Comparison of ENCODE assay signal across 9 cellular contexts in genomic region chr15:67746022-67746421, GRCh38.
DNase-seq lines count a peak whose midpoint lies in the region; ATAC-seq and TF ChIP-seq lines count a peak whose summit lies in the region.
"Had no signal": no experiment of that assay in that cellular context is flagged by ENCODE, and none has a peak within 500 bp of the region (broad histone marks: within the 10 kb centered on the region; RNA-seq: fewer than 3 reads in every experiment).

No MANE protein-coding gene starts in this region.

- H3K4me1 ChIP-seq in CD4-positive, CD25-positive, alpha-beta regulatory T cell (ENCODE audit: control insufficient read depth, insufficient read depth, low read length, poor library complexity, severe bottlenecking) = peaks cover 3% of the 10 kb centered on the region
- peaks cover 9% of the 10 kb centered on the region for H3K4me1 ChIP-seq in mucosa of descending colon (ENCODE audit: low read depth)

- in situ Hi-C loops in ACHN (cut with HindIII; ENCODE audit: low pct_ligation_motif_present, low pct_unique_long_range_greater_than_20kb, low sequenced_read_pairs) = no loop called here

- peaks cover 20% of the 10 kb centered on the region for H3K36me3 Mint-ChIP-seq in CD4-positive, CD25-positive, alpha-beta regulatory T cell
- H3K36me3 Mint-ChIP-seq in activated naive CD8-positive, alpha-beta T cell treated with anti-CD3 and anti-CD28 coated beads for 36 hours = peaks cover 8% of the 10 kb centered on the region

- no peak for TF ChIP-seq CTCF in mucosa of descending colon (IDR thresholded peaks at IDR 0.05)

- no peak overlapping the region for H3K27ac ChIP-seq in CD4-positive, CD25-positive, alpha-beta regulatory T cell (ENCODE audit: insufficient read depth, low read length, poor library complexity, severe bottlenecking)
- H3K27ac ChIP-seq: neural progenitor cell had no signal

- H3K4me1 Mint-ChIP-seq in CD4-positive, CD25-positive, alpha-beta regulatory T cell = peaks cover 5 to 44% (median 36%) of the 10 kb centered on the region in 4 donors
- H3K4me1 Mint-ChIP-seq in activated naive CD8-positive, alpha-beta T cell treated with anti-CD3 and anti-CD28 coated beads for 36 hours = peaks cover 55% of the 10 kb centered on the region
- H3K4me1 Mint-ChIP-seq: neural progenitor cell had no signal

- no peaks in the 10 kb centered on the region for H3K9me3 ChIP-seq in CD4-positive, CD25-positive, alpha-beta regulatory T cell (ENCODE audit: control insufficient read depth in 2 of 2, low read length in 2 of 2)
- no peaks in the 10 kb centered on the region for H3K9me3 ChIP-seq in mucosa of descending colon

- peak overlapping the region; percentile 21 for H3K4me3 ChIP-seq in CD4-positive, CD25-positive, alpha-beta regulatory T cell (ENCODE audit: low read depth, low read length)
- H3K4me3 ChIP-seq in mucosa of descending colon = no peak overlapping the region
- H3K4me3 ChIP-seq: neural progenitor cell had no signal

- no peak for ATAC-seq in CD4-positive, CD25-positive, alpha-beta regulatory T cell (ENCODE audit: low read depth in 2 of 2)
- ATAC-seq in mucosa of descending colon = peak; percentile 55
- no peak for ATAC-seq in GM18502 (IDR thresholded peaks at IDR 0.05; ENCODE audit: poor library complexity, unreplicated experiment)

- H3K4me3 Mint-ChIP-seq in CD4-positive, CD25-positive, alpha-beta regulatory T cell = peak overlapping the region in 2 of 4 donors; percentile 44 to 49
- peak overlapping the region; percentile 50 for H3K4me3 Mint-ChIP-seq in activated naive CD8-positive, alpha-beta T cell treated with anti-CD3 and anti-CD28 coated beads for 36 hours
- H3K4me3 Mint-ChIP-seq: neural progenitor cell had no signal

- peak overlapping the region in 2 of 3 donors; percentile 8 to 32 for H3K27ac Mint-ChIP-seq in CD4-positive, CD25-positive, alpha-beta regulatory T cell
- peak overlapping the region; percentile 72 for H3K27ac Mint-ChIP-seq in activated naive CD8-positive, alpha-beta T cell treated with anti-CD3 and anti-CD28 coated beads for 36 hours
- H3K27ac Mint-ChIP-seq: neural progenitor cell had no signal

- H3K36me3 ChIP-seq in CD4-positive, CD25-positive, alpha-beta regulatory T cell (ENCODE audit: control insufficient read depth, insufficient read depth, low read length) = no peaks in the 10 kb centered on the region
- H3K36me3 ChIP-seq in mucosa of descending colon (ENCODE audit: low read depth) = no peaks in the 10 kb centered on the region
- H3K36me3 ChIP-seq: neural progenitor cell had no signal

- intact Hi-C loops in mucosa of descending colon (cut with DNase I, micrococcal nuclease) = no loop called here

- H3K27me3 Mint-ChIP-seq in CD4-positive, CD25-positive, alpha-beta regulatory T cell = no peaks in the 10 kb centered on the region
- H3K27me3 Mint-ChIP-seq in activated naive CD8-positive, alpha-beta T cell treated with anti-CD3 and anti-CD28 coated beads for 36 hours = no peaks in the 10 kb centered on the region

- no peaks in the 10 kb centered on the region for H3K9me3 Mint-ChIP-seq in CD4-positive, CD25-positive, alpha-beta regulatory T cell
- no peaks in the 10 kb centered on the region for H3K9me3 Mint-ChIP-seq in activated naive CD8-positive, alpha-beta T cell treated with anti-CD3 and anti-CD28 coated beads for 36 hours
- H3K9me3 Mint-ChIP-seq: neural progenitor cell had no signal

- H3K27me3 ChIP-seq in CD4-positive, CD25-positive, alpha-beta regulatory T cell (ENCODE audit: control insufficient read depth, insufficient read depth, low read length) = no peaks in the 10 kb centered on the region
- H3K27me3 ChIP-seq: neural progenitor cell had no signal

- DNase-seq in CD4-positive, CD25-positive, alpha-beta regulatory T cell = no peak
- DNase-seq in HS-5 (ENCODE audit: low read depth) (peak; percentile 24), mucosa of descending colon (no peak), ACHN (no peak), KG1 (lab: John Stamatoyannopoulos, UW) (no peak), DMS79 (lab: John Stamatoyannopoulos, UW) (no peak)
- DNase-seq in activated naive CD8-positive, alpha-beta T cell treated with anti-CD3 and anti-CD28 coated beads for 36 hours = no peak
